Comparison of ENCODE assay signal across 8 cellular contexts in the genomic region with DNA sequence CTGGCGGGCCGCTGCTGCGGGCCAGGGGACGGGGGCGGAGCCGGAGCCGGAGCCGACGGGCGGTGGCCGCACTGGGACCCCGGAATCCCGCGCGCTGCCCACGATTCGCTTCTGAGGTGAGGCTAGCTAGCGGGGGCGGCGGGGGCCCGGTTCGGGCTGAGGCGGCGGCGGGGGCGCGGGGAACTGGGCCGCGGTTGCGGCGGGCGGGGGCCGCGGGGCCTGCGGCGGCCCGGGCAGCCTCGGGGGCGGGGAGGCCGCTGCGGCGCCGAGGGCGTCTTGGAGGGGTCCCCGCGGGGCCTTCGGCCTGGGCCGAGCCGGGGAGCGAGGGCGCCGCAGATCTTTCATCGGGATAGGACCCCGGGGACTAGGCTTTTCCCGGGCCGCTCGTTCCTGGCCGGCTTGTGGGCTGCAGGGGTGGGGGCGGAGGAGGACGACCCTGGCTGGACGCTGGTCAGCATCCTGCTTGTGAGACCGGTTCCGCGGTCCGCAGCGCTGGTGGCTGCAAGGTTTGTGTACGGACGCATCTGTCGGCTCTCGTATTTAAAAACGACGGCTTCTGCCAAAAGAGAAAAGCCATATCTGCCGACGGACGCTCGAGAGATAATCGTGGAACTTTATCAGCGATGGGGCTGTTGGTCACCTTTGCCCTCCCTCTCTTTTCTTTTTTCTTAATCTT. TPM values are rescaled to one million over a fixed set of nuclear protein-coding genes. Genes with fewer than 3 reads are reported as not detected.
A peak's percentile ranks its signal among the peaks of the same experiment; 100 is the strongest.
DNase-seq lines count a peak whose midpoint lies in the region; ATAC-seq lines count a peak whose summit lies in the region.

No MANE protein-coding gene starts in this region.

- H3K4me1 Mint-ChIP-seq in T-cell = peaks cover 57 to 68% (median 66%) of the 10 kb centered on the region in 3 donors
- H3K4me1 Mint-ChIP-seq in naive B cell = peaks cover 51 to 74% (median 69%) of the 10 kb centered on the region in 3 donors

- peak overlapping the region; percentile 90 to 93 (median 93) for H3K4me3 Mint-ChIP-seq in T-cell
- peak overlapping the region; percentile 89 to 99 (median 95) for H3K4me3 Mint-ChIP-seq in naive B cell

- POLR2A ChIA-PET in T-cell (lab: Charles Lee) = no interaction called here

- no peaks in the 10 kb centered on the region for H3K27me3 ChIP-seq in esophagus (ENCODE audit: control insufficient read depth in 1 of 2, insufficient read depth in 2 of 2, low read length in 2 of 2)

- peaks cover 0 to 4% (median 0%) of the 10 kb centered on the region in 3 donors for H3K9me3 Mint-ChIP-seq in T-cell
- H3K9me3 Mint-ChIP-seq in naive B cell = peaks cover 0 to 4% (median 0%) of the 10 kb centered on the region in 7 donors

- DNase-seq in NCI-H1417 (lab: John Stamatoyannopoulos, UW) = peak; percentile 10 to 65 (median 60)
- no peak for DNase-seq in NCI-H1417 treated with DMSO at 0.1 percent for 48 hours (lab: John Stamatoyannopoulos, UW)
- DNase-seq in T-cell = peak in 1 of 34 experiments; percentile 13
- DNase-seq in naive B cell = no peak
- DNase-seq in NCI-H446 treated with DMSO at 0.1 percent for 48 hours (lab: John Stamatoyannopoulos, UW) = no peak
- DNase-seq in NCI-H2081 treated with DMSO at 0.1 percent for 48 hours (lab: John Stamatoyannopoulos, UW) = no peak

- ATAC-seq in HG03025 (IDR thresholded peaks at IDR 0.05; ENCODE audit: low FRiP score, unreplicated experiment) (peak; percentile 22), T-cell (replicated peaks in 1 of 4) (peak in 2 of 4 experiments; percentile 47), naive B cell (ENCODE audit: low read depth in 2 of 2) (peak in 1 of 2 donors; percentile 23)

- H3K27me3 Mint-ChIP-seq in T-cell (no peaks in the 10 kb centered on the region), naive B cell (no peaks in the 10 kb centered on the region)

- H3K4me1 ChIP-seq in esophagus (ENCODE audit: control insufficient read depth in 2 of 2, insufficient read depth in 2 of 2, low read length in 1 of 2) = peaks cover 0 to 5% of the 10 kb centered on the region in 2 donors

- no peaks in the 10 kb centered on the region for H3K36me3 ChIP-seq in esophagus (ENCODE audit: control insufficient read depth in 2 of 2, insufficient read depth in 2 of 2, low read length in 1 of 2)

- CTCF ChIA-PET in T-cell (lab: Charles Lee) = interaction anchor here in 1 of 2 donors (0.6 kb wide), 1 partner anchor 29 kb away, joined by 3 read pairs; no protein-coding TSS in a partner anchor

- H3K36me3 Mint-ChIP-seq in T-cell (no peaks in the 10 kb centered on the region), naive B cell (peaks cover 0 to 13% of the 10 kb centered on the region in 2 donors)

- WGBS in esophagus, 2 donors = 1% methylated on average over 26 to 78 of the region's 78 CpGs

- H3K4me3 ChIP-seq in esophagus (ENCODE audit: low read depth in 1 of 2, low read length in 2 of 2) = peak overlapping the region; percentile 80 to 96

- H3K9me3 ChIP-seq in esophagus (ENCODE audit: control insufficient read depth in 2 of 2, insufficient read depth in 1 of 2, low read depth in 1 of 2, low read length in 1 of 2) = no peaks in the 10 kb centered on the region

- peak overlapping the region; percentile 86 to 93 for H3K27ac ChIP-seq in esophagus (ENCODE audit: low read depth in 2 of 2, low read length in 1 of 2)

- H3K27ac Mint-ChIP-seq in T-cell (peak overlapping the region; percentile 86 to 89), naive B cell (peak overlapping the region; percentile 90 to 97 (median 94))

RNA-seq across cellular contexts. Expression of a gene that starts 0.4 kb away (rescaled TPM):
- total RNA-seq in T-cell = 100 to 1,000 TPM; 241 to 274 (median 256) TPM
- polyA plus RNA-seq in esophagus = 100 to 1,000 TPM; 102 to 156 TPM
- 100 to 1,000 TPM; 325 to 440 (median 349) TPM for polyA plus RNA-seq in naive B cell (ENCODE audit: low read depth in 6 of 6)

RNA-seq across cellular contexts. Expression of a gene that starts 51.2 kb away (rescaled TPM):
- 10 to 100 TPM; 44.0 to 68.2 (median 49.7) TPM for total RNA-seq in T-cell
- polyA plus RNA-seq in esophagus (10 to 100 TPM; 14.3 to 45.1 TPM), naive B cell (ENCODE audit: low read depth in 6 of 6) (10 to 100 TPM; 14.3 to 91.1 (median 28.7) TPM)

Comparison
In these comparisons a context has a peak if more than half of its experiments do, and no peak if none do; other contexts are left out.
1. DNase-seq: peak in NCI-H1417 (3 of 3); none in NCI-H1417 treated with DMSO at 0.1 percent for 48 hours (single experiment), naive B cell (single experiment), NCI-H446 treated with DMSO at 0.1 percent for 48 hours (single experiment) and NCI-H2081 treated with DMSO at 0.1 percent for 48 hours (single experiment).